19 cellular contexts compared by ENCODE assay signal in genomic region chr16:80716564-80717139, GRCh38.
"Had no signal": no experiment of that assay in that cellular context is flagged by ENCODE, and none has a peak within 500 bp of the region (broad histone marks: within the 10 kb centered on the region; RNA-seq: fewer than 3 reads in every experiment).

No MANE protein-coding gene starts in this region.

- H3K4me1 ChIP-seq: left ventricle myocardium inferior, right atrium auricular region, thyroid gland, transverse colon had no signal

- H3K9me3 ChIP-seq: ovary, right atrium auricular region, testis, thyroid gland, transverse colon, upper lobe of left lung had no signal

- H3K36me3 ChIP-seq: left ventricle myocardium inferior, ovary, right atrium auricular region, stomach, thyroid gland, transverse colon, upper lobe of left lung, vagina had no signal

- H3K27ac ChIP-seq: left ventricle myocardium inferior, ovary, right atrium auricular region, skin epidermis, stomach, testis, thyroid gland, transverse colon, upper lobe of left lung, vagina had no signal

- DNase-seq: left ventricle myocardium inferior; mesendoderm; naive thymus-derived CD4-positive, alpha-beta T cell; ovary; stimulated activated CD4-positive, alpha-beta T cell treated with anti-CD3 and anti-CD28 coated beads, Interleukin-12 subunit alpha, Interleukin-12 subunit beta, amount 100 ng/mL, for 4 hours; stimulated activated CD4-positive, alpha-beta T cell treated with anti-CD3 and anti-CD28 coated beads, Interleukin-15, amount 100 ng/mL, for 24 hours; stimulated activated CD4-positive, alpha-beta T cell treated with anti-CD3 and anti-CD28 coated beads, Interleukin-2, amount 100 ng/mL, for 24 hours; stimulated activated CD4-positive, alpha-beta T cell treated with anti-CD3 and anti-CD28 coated beads, Interleukin-4, amount 100 ng/mL, for 1 hour; stimulated activated naive B cell treated with anti-CD40 and anti-IgM and Interleukin-4, amounts not matched to agents 10 μg/mL and 1 μg/mL and 100 μg/mL, for 72 hours; stimulated activated naive CD8-positive, alpha-beta T cell treated with anti-CD3 and anti-CD28 coated beads, Interleukin-15, Interleukin-2, amounts not matched to agents 100 U/mL and 50 U/mL, for 24 hours; stomach; testis; thyroid gland; transverse colon; upper lobe of left lung had no signal

- H3K4me3 ChIP-seq: left ventricle myocardium inferior, lung, ovary, right atrium auricular region, skin epidermis, stomach, testis, thyroid gland, transverse colon, upper lobe of left lung, vagina had no signal
